ENCODE assay signal across 28 cellular contexts in the genomic region with DNA sequence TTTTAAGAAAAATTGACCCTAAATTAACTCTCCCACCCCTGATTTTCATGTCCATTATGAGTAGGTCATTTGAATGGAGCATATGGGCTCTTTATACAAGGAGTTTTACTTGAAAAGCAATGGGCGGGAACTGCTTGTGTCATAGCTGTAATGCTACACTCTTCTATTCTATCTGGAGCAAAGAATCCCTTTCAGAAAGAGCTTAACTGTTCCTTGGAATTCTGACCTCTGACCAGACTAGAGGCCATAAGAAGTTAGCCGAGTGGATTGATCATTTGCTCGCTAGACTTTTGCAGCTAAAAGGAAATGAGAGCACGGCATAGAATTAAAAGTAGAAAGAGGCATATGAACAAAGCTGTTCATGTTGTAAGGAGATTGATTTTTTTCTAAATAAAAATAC.
"Had no signal": no experiment of that assay in that cellular context is flagged by ENCODE, and none has a peak within 500 bp of the region (broad histone marks: within the 10 kb centered on the region; RNA-seq: fewer than 3 reads in every experiment).

No MANE protein-coding gene starts in this region.

- H3K4me3 Mint-ChIP-seq: activated B cell treated with CpG ODN at 0.5 μM for 24 hours; activated CD4-positive, alpha-beta memory T cell treated with anti-CD3 and anti-CD28 coated beads for 36 hours; activated CD4-positive, alpha-beta T cell treated with anti-CD3 and anti-CD28 coated beads, Interleukin-2, amount 10 ng/mL, durations not matched to agents 7 days and 5 days; activated naive CD8-positive, alpha-beta T cell treated with anti-CD3 and anti-CD28 coated beads, Interleukin-2, amount 50 U/mL, for 24 hours; activated T-cell treated with anti-CD3 and anti-CD28 coated beads, Interleukin-2, amount 50 U/mL, for 4 hours; T-cell had no signal

- H3K4me1 Mint-ChIP-seq: activated B cell treated with CpG ODN at 0.5 μM for 24 hours, T-cell had no signal

- H3K27me3 Mint-ChIP-seq: activated B cell treated with CpG ODN at 0.5 μM for 24 hours; activated CD4-positive, alpha-beta memory T cell treated with anti-CD3 and anti-CD28 coated beads for 36 hours; activated CD4-positive, alpha-beta T cell treated with anti-CD3 and anti-CD28 coated beads, Interleukin-2, amount 10 ng/mL, durations not matched to agents 7 days and 5 days; activated naive CD8-positive, alpha-beta T cell treated with anti-CD3 and anti-CD28 coated beads, Interleukin-2, amount 50 U/mL, for 24 hours; T-cell had no signal

- FAIRE-seq: TTC549 had no signal

- H3K4me3 ChIP-seq: SK-N-MC had no signal

- H3K4me2 ChIP-seq: KMS-11 had no signal

- DNase-seq: activated B cell treated with CpG ODN at 0.5 μM for 24 hours; activated CD4-positive, alpha-beta memory T cell treated with anti-CD3 and anti-CD28 coated beads for 36 hours; activated CD4-positive, alpha-beta T cell treated with anti-CD3 and anti-CD28 coated beads for 1 hour; activated CD4-positive, alpha-beta T cell treated with anti-CD3 and anti-CD28 coated beads, Interleukin-2, amount 10 ng/mL, durations not matched to agents 7 days and 5 days; activated CD8-positive, alpha-beta memory T cell treated with anti-CD3 and anti-CD28 coated beads for 24 hours; activated effector memory CD4-positive, alpha-beta T cell treated with anti-CD3 and anti-CD28 coated beads, Interleukin-2, amount 50 U/mL, for 16 hours; activated naive CD4-positive, alpha-beta T cell treated with Interleukin-2 at 50 U/mL for 16 hours; activated naive CD8-positive, alpha-beta T cell treated with anti-CD3 and anti-CD28 coated beads, Interleukin-2, amount 50 U/mL, for 24 hours; activated T-cell treated with anti-CD3 and anti-CD28 coated beads, Interleukin-2, amount 50 U/mL, for 4 hours; amygdala; MV-4-11; NCI-H1092 treated with DMSO at 0.1 percent for 48 hours; NCI-H1417 treated with DMSO at 0.1 percent for 48 hours; NCI-H1694; NCI-H2029; NCI-H345; NCI-H510A; NCI-H69; NK-92 treated with Interleukin-12 subunit alpha and Interleukin-12 subunit beta, amount 100 ng/mL, for 24 hours; OCI-M1; RPMI8226; T-cell; T-helper 2 cell; T1000 had no signal

- H3K27ac Mint-ChIP-seq: activated B cell treated with CpG ODN at 0.5 μM for 24 hours; activated CD4-positive, alpha-beta memory T cell treated with anti-CD3 and anti-CD28 coated beads for 36 hours; activated CD4-positive, alpha-beta T cell treated with anti-CD3 and anti-CD28 coated beads, Interleukin-2, amount 10 ng/mL, durations not matched to agents 7 days and 5 days; activated naive CD4-positive, alpha-beta T cell treated with anti-CD3 and anti-CD28 coated beads, Interleukin-2, amount 50 U/mL, for 72 hours; activated naive CD8-positive, alpha-beta T cell treated with anti-CD3 and anti-CD28 coated beads, Interleukin-2, amount 50 U/mL, for 24 hours had no signal

- H3K27ac ChIP-seq: KMS-11, SK-N-MC had no signal

- H3K9ac ChIP-seq: KMS-11 had no signal

- H3K9me3 Mint-ChIP-seq: activated B cell treated with CpG ODN at 0.5 μM for 24 hours; activated CD4-positive, alpha-beta memory T cell treated with anti-CD3 and anti-CD28 coated beads for 36 hours; activated CD4-positive, alpha-beta T cell treated with anti-CD3 and anti-CD28 coated beads, Interleukin-2, amount 10 ng/mL, durations not matched to agents 7 days and 5 days; activated naive CD4-positive, alpha-beta T cell treated with anti-CD3 and anti-CD28 coated beads, Interleukin-2, amount 50 U/mL, for 72 hours; activated naive CD8-positive, alpha-beta T cell treated with anti-CD3 and anti-CD28 coated beads, Interleukin-2, amount 50 U/mL, for 24 hours; activated T-cell treated with anti-CD3 and anti-CD28 coated beads, Interleukin-2, amount 50 U/mL, for 4 hours; T-cell had no signal
